Comparison of ENCODE assay signal across 8 cellular contexts in genomic region chr2:85797959-85798358, GRCh38. TPM values are rescaled to one million over a fixed set of nuclear protein-coding genes. Genes with fewer than 3 reads are reported as not detected.
DNase-seq lines count a peak whose midpoint lies in the region; ATAC-seq and TF ChIP-seq lines count a peak whose summit lies in the region.

No MANE protein-coding gene starts in this region.

- WGBS in esophagus squamous epithelium, 2 donors = 74 to 79% methylated on average over 4 of the region's 4 CpGs

- H3K4me1 ChIP-seq in OCI-LY3 (ENCODE audit: low read length) (no peaks in the 10 kb centered on the region), fibroblast of lung (ENCODE audit: control insufficient read depth, extremely low read depth, insufficient read depth, low read length) (peaks cover 9% of the 10 kb centered on the region), osteoblast (ENCODE audit: insufficient read depth, low read length) (peaks cover 12% of the 10 kb centered on the region), esophagus squamous epithelium (peaks cover 15 to 52% (median 30%) of the 10 kb centered on the region in 3 donors)

- TF ChIP-seq CTCF in OCI-LY3 (IDR thresholded peaks at IDR 0.05; ENCODE audit: low read depth, low read length) = peak; percentile 36
- peak; percentile 56 to 65 for TF ChIP-seq CTCF in fibroblast of lung (conservative IDR thresholded peaks at IDR 0.05 in 1 of 2, IDR thresholded peaks at IDR 0.05 in 1 of 2; ENCODE audit: low read depth in 1 of 2, low read length in 2 of 2)
- TF ChIP-seq CTCF in osteoblast (IDR thresholded peaks at IDR 0.05; ENCODE audit: extremely low read depth, low read depth, low read length) = peak; percentile 51
- peak in 2 of 6 experiments; percentile 14 to 25 for TF ChIP-seq CTCF in esophagus squamous epithelium (IDR thresholded peaks at IDR 0.05)

- H3K79me2 ChIP-seq in OCI-LY3 (ENCODE audit: low read length) (no peaks in the 10 kb centered on the region), fibroblast of lung (ENCODE audit: control insufficient read depth, insufficient read depth, low read length) (no peaks in the 10 kb centered on the region), osteoblast (ENCODE audit: insufficient read depth, low read length) (no peaks in the 10 kb centered on the region)

- no peak overlapping the region for H2AFZ ChIP-seq in OCI-LY3 (ENCODE audit: low read depth, low read length)
- H2AFZ ChIP-seq in fibroblast of lung (ENCODE audit: low read length) = no peak overlapping the region
- no peak overlapping the region for H2AFZ ChIP-seq in osteoblast (ENCODE audit: low read length)

- no peaks in the 10 kb centered on the region for H3K36me3 ChIP-seq in OCI-LY3 (replicated peaks; ENCODE audit: low read depth, low read length)
- no peaks in the 10 kb centered on the region for H3K36me3 ChIP-seq in fibroblast of lung (ENCODE audit: control insufficient read depth, insufficient read depth, low read length)
- H3K36me3 ChIP-seq in osteoblast (ENCODE audit: insufficient read depth, low read length) = no peaks in the 10 kb centered on the region
- no peaks in the 10 kb centered on the region for H3K36me3 ChIP-seq in esophagus squamous epithelium

- intact Hi-C loops in esophagus squamous epithelium (cut with DNase I) = no loop called here

- H3K27me3 ChIP-seq in OCI-LY3 (ENCODE audit: low read depth, low read length) = peaks cover 17% of the 10 kb centered on the region
- H3K27me3 ChIP-seq in fibroblast of lung (ENCODE audit: control insufficient read depth, insufficient read depth, low read length) = no peaks in the 10 kb centered on the region
- H3K27me3 ChIP-seq in osteoblast (ENCODE audit: insufficient read depth, low read length) = no peaks in the 10 kb centered on the region
- H3K27me3 ChIP-seq in esophagus squamous epithelium = no peaks in the 10 kb centered on the region

- H4K20me1 ChIP-seq in OCI-LY3 (ENCODE audit: insufficient read depth, low read length) = no peaks in the 10 kb centered on the region
- no peaks in the 10 kb centered on the region for H4K20me1 ChIP-seq in fibroblast of lung (ENCODE audit: control insufficient read depth, extremely low read depth, insufficient read depth, low read length)
- no peaks in the 10 kb centered on the region for H4K20me1 ChIP-seq in osteoblast (ENCODE audit: insufficient read depth, low read length)

- H3K9me3 ChIP-seq in OCI-LY3 (ENCODE audit: insufficient read depth, low read length) (no peaks in the 10 kb centered on the region), fibroblast of lung (ENCODE audit: control insufficient read depth, insufficient read depth, low read depth, low read length) (no peaks in the 10 kb centered on the region), osteoblast (ENCODE audit: low read depth, low read length) (peaks cover 4% of the 10 kb centered on the region), esophagus squamous epithelium (peaks cover 0 to 6% (median 0%) of the 10 kb centered on the region in 3 donors)

- DNase-seq in ELR (ENCODE audit: low read depth) = peak; percentile 69
- peak in 1 of 2 donors; percentile 70 for DNase-seq in fibroblast of lung (ENCODE audit: low read depth in 2 of 2)
- DNase-seq in osteoblast (ENCODE audit: insufficient read length, low spot score, missing footprints) = peak; percentile 79
- no peak for DNase-seq in esophagus squamous epithelium (lab: John Stamatoyannopoulos, UW)

- H3K4me2 ChIP-seq in OCI-LY3 (ENCODE audit: low read length) = no peak overlapping the region
- H3K4me2 ChIP-seq in fibroblast of lung (ENCODE audit: extremely low read depth, insufficient read depth, low read length) = no peak overlapping the region
- H3K4me2 ChIP-seq in osteoblast (ENCODE audit: insufficient read depth, low read length) = no peak overlapping the region

- no peak overlapping the region for H3K9ac ChIP-seq in OCI-LY3 (ENCODE audit: low read length)
- H3K9ac ChIP-seq in fibroblast of lung (ENCODE audit: insufficient read depth, low read length) = no peak overlapping the region

- no peak for TF ChIP-seq POLR2A in esophagus squamous epithelium (IDR thresholded peaks at IDR 0.05)

- no peak for ATAC-seq in HG02884 (IDR thresholded peaks at IDR 0.05; ENCODE audit: unreplicated experiment)
- no peak for ATAC-seq in GM21723 (IDR thresholded peaks at IDR 0.05; ENCODE audit: unreplicated experiment)
- ATAC-seq in GM19023 (IDR thresholded peaks at IDR 0.05; ENCODE audit: unreplicated experiment) = no peak

- H3K4me3 ChIP-seq in OCI-LY3 (ENCODE audit: low read length) (no peak overlapping the region), fibroblast of lung (replicated peaks in 1 of 4; ENCODE audit: control extremely low read depth in 1 of 4, insufficient read depth in 1 of 4, low read depth in 3 of 4, low read length in 4 of 4) (no peak overlapping the region), osteoblast (ENCODE audit: insufficient read depth, low read length) (no peak overlapping the region), esophagus squamous epithelium (no peak overlapping the region)

- H3K27ac ChIP-seq in OCI-LY3 (ENCODE audit: low read length) = no peak overlapping the region
- H3K27ac ChIP-seq in fibroblast of lung (ENCODE audit: insufficient read depth, low read length) = no peak overlapping the region
- no peak overlapping the region for H3K27ac ChIP-seq in osteoblast (ENCODE audit: low read depth, low read length)
- H3K27ac ChIP-seq in esophagus squamous epithelium = no peak overlapping the region

RNA-seq across cellular contexts. Expression of gene ATOH8, which starts 44.2 kb away (rescaled TPM):
- total RNA-seq in fibroblast of lung (19.0 and 19.2 TPM in 2 replicates), osteoblast (18.6 and 35.1 TPM in 2 replicates), esophagus squamous epithelium (10 to 100 TPM in 2 of 4 donors, 1 to 10 TPM in 2; 2.0 to 24.6 (median 7.6) TPM)
- 5.6 and 7.1 TPM in 2 replicates for polyA plus RNA-seq in fibroblast of lung
- 11.7 and 17.4 TPM in 2 replicates for polyA plus RNA-seq in fibroblast of lung (2012)
- polyA minus RNA-seq in fibroblast of lung (ENCODE audit: low replicate concordance) = 12.8 and 15.6 TPM in 2 replicates
